In the genomic region with DNA sequence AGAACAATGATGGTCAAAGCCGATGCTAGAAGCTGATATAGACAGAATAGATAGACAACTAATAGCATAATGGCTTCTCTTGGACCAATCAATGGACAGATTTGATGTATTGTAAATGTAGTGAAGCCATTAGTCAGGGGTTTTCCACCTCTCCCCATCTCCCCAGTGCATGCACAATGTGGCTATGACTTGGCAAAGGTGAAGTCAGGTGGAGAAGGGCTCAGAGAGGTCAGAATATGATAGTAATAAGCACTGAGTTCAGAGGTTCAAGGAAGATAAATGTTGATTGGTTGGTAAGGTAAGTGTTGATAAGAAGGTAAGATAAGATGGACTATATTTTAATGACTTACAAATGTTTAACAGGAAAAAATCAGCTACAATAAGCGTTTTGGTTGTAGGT, we compare ENCODE assay signal across 16 cellular contexts. TPM values are rescaled to one million over a fixed set of nuclear protein-coding genes. Genes with fewer than 3 reads are reported as not detected.
DNase-seq lines count a peak whose midpoint lies in the region; FAIRE-seq and TF ChIP-seq lines count a peak whose summit lies in the region.
"Had no signal": no experiment of that assay in that cellular context is flagged by ENCODE, and none has a peak within 500 bp of the region (broad histone marks: within the 10 kb centered on the region; RNA-seq: fewer than 3 reads in every experiment).

No MANE protein-coding gene starts in this region.

- no peak for TF ChIP-seq POLR2A in ovary (IDR thresholded peaks at IDR 0.05)

- TF ChIP-seq CTCF in colonic mucosa (IDR thresholded peaks at IDR 0.05) (no peak), ovary (IDR thresholded peaks at IDR 0.05) (no peak)

- no peaks in the 10 kb centered on the region for H3K27me3 Mint-ChIP-seq in IgD-negative memory B cell

- FAIRE-seq in small intestine (lab: Jason Lieb, UNC), result no peak
- FAIRE-seq: A204.1 had no signal

- no peak for DNase-seq in colonic mucosa
- DNase-seq in small intestine, result peak; percentile 89
- no peak for DNase-seq in cortex of kidney (lab: John Stamatoyannopoulos, UW)
- no peak for DNase-seq in kidney glomerular epithelial cell (lab: John Stamatoyannopoulos, UW)
- no peak for DNase-seq in activated CD4-positive, alpha-beta T cell treated with anti-CD3 and anti-CD28 coated beads for 48 hours
- no peak for DNase-seq in ovary
- DNase-seq: C1 segment of cervical spinal cord; CD8-positive, alpha-beta memory T cell; NCI-H1105; NCI-H2081; Right ventricle myocardium superior had no signal

- H3K4me1 ChIP-seq in BLaER1 treated with 17β-estradiol and CSF1 and Interleukin-3, amounts not matched to agents 10 nM and 100 nM, result peaks cover 33 to 78% (median 68%) of the 10 kb centered on the region in 10 experiments
- H3K4me1 ChIP-seq in colonic mucosa (no peaks in the 10 kb centered on the region), small intestine (ENCODE audit: control insufficient read depth in 2 of 2, insufficient read depth in 1 of 2, low read depth in 1 of 2, low read length in 1 of 2) (peaks cover 2 to 7% of the 10 kb centered on the region in 2 donors), ovary (ENCODE audit: insufficient read depth) (no peaks in the 10 kb centered on the region)
- H3K4me1 ChIP-seq: HAP-1 had no signal

- H3K27ac ChIP-seq in BLaER1 treated with 17β-estradiol and CSF1 and Interleukin-3, amounts not matched to agents 10 nM and 100 nM, result peak overlapping the region in 3 of 11 experiments; percentile 16 to 26 (median 24); a peak in 3 of 22 replicates
- H3K27ac ChIP-seq in colonic mucosa (peak overlapping the region; percentile 35), small intestine (ENCODE audit: low read depth in 1 of 2, low read length in 1 of 2) (peak overlapping the region in 1 of 2 donors; percentile 32), ovary (no peak overlapping the region)

- H3K27me3 ChIP-seq in BLaER1 treated with 17β-estradiol and CSF1 and Interleukin-3, amounts not matched to agents 10 nM and 100 nM, result no peaks in the 10 kb centered on the region
- no peaks in the 10 kb centered on the region for H3K27me3 ChIP-seq in colonic mucosa
- H3K27me3 ChIP-seq in small intestine (ENCODE audit: control insufficient read depth in 2 of 2, insufficient read depth in 2 of 2, low read length in 2 of 2), result no peaks in the 10 kb centered on the region
- H3K27me3 ChIP-seq in ovary, result no peaks in the 10 kb centered on the region

- peak overlapping the region; percentile 51 to 80 (median 71) for H3K27ac Mint-ChIP-seq in IgD-negative memory B cell
- H3K27ac Mint-ChIP-seq: CD8-positive, alpha-beta memory T cell had no signal

- H3K4me3 ChIP-seq in BLaER1 treated with 17β-estradiol and CSF1 and Interleukin-3, amounts not matched to agents 10 nM and 100 nM, result no peak overlapping the region
- H3K4me3 ChIP-seq in colonic mucosa (no peak overlapping the region), small intestine (ENCODE audit: low read depth in 1 of 2, low read length in 2 of 2) (no peak overlapping the region), ovary (no peak overlapping the region)
- H3K4me3 ChIP-seq: HAP-1 had no signal

- peaks cover 4 to 9% (median 6%) of the 10 kb centered on the region in 11 experiments; a peak in 19 of 22 replicates for H3K9me3 ChIP-seq in BLaER1 treated with 17β-estradiol and CSF1 and Interleukin-3, amounts not matched to agents 10 nM and 100 nM (replicated peaks in 1 of 11)
- H3K9me3 ChIP-seq in colonic mucosa, result no peaks in the 10 kb centered on the region
- H3K9me3 ChIP-seq in small intestine (ENCODE audit: control insufficient read depth, low read depth), result no peaks in the 10 kb centered on the region
- no peaks in the 10 kb centered on the region for H3K9me3 ChIP-seq in ovary
- H3K9me3 ChIP-seq: HAP-1 had no signal

- 14 to 43% (median 33%) methylated on average over 2 of the region's 2 CpGs for WGBS in small intestine, 3 donors
- WGBS in ovary, 3 donors, result 74 to 84% (median 83%) methylated on average over 2 of the region's 2 CpGs

- H3K4me2 ChIP-seq in BLaER1 treated with 17β-estradiol and CSF1 and Interleukin-3, amounts not matched to agents 10 nM and 100 nM, result peak overlapping the region in 7 of 11 experiments; percentile 8 to 92 (median 91); a peak in 13 of 22 replicates

- H3K4me3 Mint-ChIP-seq in IgD-negative memory B cell, result peak overlapping the region in 3 of 4 donors; percentile 2 to 44 (median 4)
- H3K4me3 Mint-ChIP-seq: CD8-positive, alpha-beta memory T cell had no signal

- no peak for TF ChIP-seq EP300 in ovary (IDR thresholded peaks at IDR 0.05)

- no peaks in the 10 kb centered on the region; a peak in 1 of 22 replicates for H4K20me1 ChIP-seq in BLaER1 treated with 17β-estradiol and CSF1 and Interleukin-3, amounts not matched to agents 10 nM and 100 nM

- peaks cover 49 to 62% (median 50%) of the 10 kb centered on the region in 3 donors for H3K4me1 Mint-ChIP-seq in IgD-negative memory B cell
- H3K4me1 Mint-ChIP-seq: CD8-positive, alpha-beta memory T cell had no signal

- peaks cover 16% of the 10 kb centered on the region for H3K36me3 Mint-ChIP-seq in IgD-negative memory B cell
- H3K36me3 Mint-ChIP-seq: CD8-positive, alpha-beta memory T cell had no signal

- H3K9me3 Mint-ChIP-seq in IgD-negative memory B cell, result no peaks in the 10 kb centered on the region

- H3K9ac ChIP-seq in BLaER1 treated with 17β-estradiol and CSF1 and Interleukin-3, amounts not matched to agents 10 nM and 100 nM, result no peak overlapping the region
- no peak overlapping the region for H3K9ac ChIP-seq in colonic mucosa (ENCODE audit: low read depth in 2 of 2, low read length in 2 of 2)

- peaks cover 0 to 64% (median 15%) of the 10 kb centered on the region in 11 experiments; a peak in 16 of 22 replicates for H3K36me3 ChIP-seq in BLaER1 treated with 17β-estradiol and CSF1 and Interleukin-3, amounts not matched to agents 10 nM and 100 nM
- H3K36me3 ChIP-seq in colonic mucosa (no peaks in the 10 kb centered on the region), small intestine (ENCODE audit: control insufficient read depth in 2 of 2, insufficient read depth in 2 of 2, low read length in 2 of 2) (peaks cover 0 to 3% of the 10 kb centered on the region in 2 donors), ovary (no peaks in the 10 kb centered on the region)
- H3K36me3 ChIP-seq: HAP-1 had no signal

- intact Hi-C loops in colonic mucosa (cut with DNase I) (no loop called here), ovary (cut with DNase I) (no loop called here)

RNA-seq across cellular contexts. Expression of a gene that starts 28.5 kb away (rescaled TPM):
- 217 TPM for polyA plus RNA-seq in IgD-negative memory B cell
- total RNA-seq in colonic mucosa, result 10 to 100 TPM; 13.5 to 24.0 TPM
- 10 to 100 TPM; 26.7 to 69.3 (median 27.7) TPM for polyA plus RNA-seq in small intestine
- total RNA-seq in ovary, result 1 to 10 TPM; 1.2 to 4.3 (median 2.2) TPM
- polyA plus RNA-seq in ovary, result 1 to 10 TPM in 1 of 2 donors, under 1 TPM in 1; 0.65 to 6.0 TPM
- total RNA-seq: CD8-positive, alpha-beta memory T cell; NCI-H460 had no signal
- polyA plus RNA-seq: CD8-positive, alpha-beta memory T cell had no signal
